Comparison of ENCODE assay signal across 18 cellular contexts in the genomic region with DNA sequence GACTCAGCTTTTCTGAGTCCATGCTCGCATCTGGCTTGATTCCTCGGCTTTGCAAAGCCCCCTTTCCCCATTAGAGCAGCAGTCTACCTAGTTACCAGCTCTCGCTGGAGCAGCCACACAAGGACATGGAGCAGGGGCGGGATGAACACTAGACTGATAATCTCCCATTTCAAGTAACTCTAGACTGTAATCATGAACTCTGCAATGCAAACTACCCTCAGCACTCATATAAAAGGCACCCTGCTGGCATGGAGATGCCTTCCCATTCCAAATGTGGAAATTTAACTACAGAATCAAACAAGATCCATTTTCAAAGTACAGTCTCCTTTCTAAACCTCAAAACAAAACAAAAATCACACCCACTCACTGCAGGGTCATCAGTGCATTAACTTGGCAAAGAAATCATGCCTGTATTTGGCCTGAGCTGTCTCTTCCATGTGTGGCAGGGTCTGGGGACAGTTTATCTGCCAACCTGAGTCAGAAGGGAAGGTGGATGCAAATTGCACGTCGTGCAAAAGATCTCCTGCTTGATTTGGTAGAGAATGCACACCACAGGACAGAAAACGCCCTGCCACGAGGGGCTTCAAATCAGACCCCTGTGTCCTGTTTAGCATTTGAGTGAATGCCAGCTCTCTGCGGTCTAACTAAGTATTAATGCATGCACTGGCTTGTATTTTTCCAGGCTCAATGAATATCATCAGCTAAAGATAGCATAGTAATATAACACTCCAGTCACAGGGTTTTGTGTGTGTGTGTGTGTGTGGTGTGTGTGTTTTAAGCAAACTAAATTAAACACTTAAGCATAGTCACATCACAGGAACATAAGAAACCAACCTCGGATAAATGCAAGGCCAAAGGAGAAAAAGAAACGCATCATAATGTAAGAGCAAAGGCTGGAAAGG.
A peak's percentile ranks its signal among the peaks of the same experiment; 100 is the strongest.
DNase-seq lines count a peak whose midpoint lies in the region; ATAC-seq, FAIRE-seq and TF ChIP-seq lines count a peak whose summit lies in the region.
"Had no signal": no experiment of that assay in that cellular context is flagged by ENCODE, and none has a peak within 500 bp of the region (broad histone marks: within the 10 kb centered on the region; RNA-seq: fewer than 3 reads in every experiment).

No MANE protein-coding gene starts in this region.

- peak overlapping the region; percentile 51 to 84 (median 68) for H3K27ac ChIP-seq in gastrocnemius medialis
- H3K27ac ChIP-seq: 22Rv1, neutrophil, transverse colon had no signal

- TF ChIP-seq POLR2A in gastrocnemius medialis (IDR thresholded peaks at IDR 0.05) = no peak
- TF ChIP-seq POLR2A in GM12892 (IDR thresholded peaks at IDR 0.05; ENCODE audit: low read depth, low read length) = no peak

- H3K4me1 ChIP-seq in gastrocnemius medialis = peaks cover 15 to 24% of the 10 kb centered on the region in 2 donors
- H3K4me1 ChIP-seq: transverse colon had no signal

- intact Hi-C loops in gastrocnemius medialis (cut with DNase I; ENCODE audit: low total_unique reads) = no loop called here

- in situ Hi-C loops in gastrocnemius medialis (cut with MboI; ENCODE audit: low sequenced_read_pairs in 4 of 4) = no loop called here

- H3K4me3 ChIP-seq in choroid plexus epithelial cell (ENCODE audit: low read depth, low read length) (no peak overlapping the region), gastrocnemius medialis (peak overlapping the region in 2 of 4 donors; percentile 7 to 19)
- H3K4me3 ChIP-seq: transverse colon had no signal

- no peaks in the 10 kb centered on the region for H3K27me3 ChIP-seq in gastrocnemius medialis
- H3K27me3 ChIP-seq: neutrophil, transverse colon had no signal

- FAIRE-seq in GM12892 (lab: Jason Lieb, UNC) = no peak

- DNase-seq in NCI-H1417 (lab: John Stamatoyannopoulos, UW) (peak in 2 of 3 experiments; percentile 3 to 73), NCI-H1417 treated with DMSO at 0.1 percent for 48 hours (lab: John Stamatoyannopoulos, UW) (no peak), NCI-H526 (lab: John Stamatoyannopoulos, UW) (peak; percentile 56 to 68), choroid plexus epithelial cell (ENCODE audit: low read depth) (peak; percentile 79), gastrocnemius medialis (peak in 1 of 2 donors; percentile 32), germinal center (ENCODE audit: low spot score) (no peak), GM12892 (ENCODE audit: insufficient read length) (no peak)
- DNase-seq: activated CD4-positive, alpha-beta T cell treated with anti-CD3 and anti-CD28 coated beads, Interleukin-2, amount 50 U/mL, for 4 hours; activated naive CD8-positive, alpha-beta T cell treated with anti-CD3 and anti-CD28 coated beads, Interleukin-2, amount 50 U/mL, for 24 hours; activated T-cell treated with anti-CD3 and anti-CD28 coated beads, Interleukin-2, amount 50 U/mL, for 24 hours; C1 segment of cervical spinal cord; glutamatergic neuron; Kasumi-1; NCI-H2081 treated with DMSO at 0.1 percent for 48 hours; transverse colon had no signal

- TF ChIP-seq CTCF in choroid plexus epithelial cell (conservative IDR thresholded peaks at IDR 0.05; ENCODE audit: low read depth, low read length) (no peak), gastrocnemius medialis (IDR thresholded peaks at IDR 0.05 in 4 of 5, conservative IDR thresholded peaks at IDR 0.05 in 1 of 5) (no peak)

- peaks cover 0 to 6% of the 10 kb centered on the region in 2 donors for H3K36me3 ChIP-seq in gastrocnemius medialis
- H3K36me3 ChIP-seq: neutrophil, transverse colon had no signal

- ATAC-seq in gastrocnemius medialis (peak; percentile 83 to 86), GM18867 (IDR thresholded peaks at IDR 0.05; ENCODE audit: unreplicated experiment) (no peak)
- ATAC-seq: activated naive CD8-positive, alpha-beta T cell treated with anti-CD3 and anti-CD28 coated beads, Interleukin-2, amount 50 U/mL, for 24 hours had no signal

- H3K9me3 ChIP-seq in gastrocnemius medialis = no peaks in the 10 kb centered on the region
- H3K9me3 ChIP-seq: neutrophil, transverse colon had no signal

Comparison
In these comparisons a context has a peak if more than half of its experiments do, and no peak if none do; other contexts are left out.
1. DNase-seq: peak in NCI-H1417 (2 of 3), NCI-H526 (2 of 2) and choroid plexus epithelial cell (single experiment); none in NCI-H1417 treated with DMSO at 0.1 percent for 48 hours (single experiment), germinal center (single experiment) and GM12892 (single experiment).